ENCODE assay signal across 20 cellular contexts in genomic region chr5:55370291-55370925, GRCh38.
DNase-seq lines count a peak whose midpoint lies in the region; ATAC-seq, FAIRE-seq and TF ChIP-seq lines count a peak whose summit lies in the region.
"Had no signal": no experiment of that assay in that cellular context is flagged by ENCODE, and none has a peak within 500 bp of the region (broad histone marks: within the 10 kb centered on the region; RNA-seq: fewer than 3 reads in every experiment).

No MANE protein-coding gene starts in this region.

- H3K4me3 ChIP-seq in A549 (no peak overlapping the region), OCI-LY3 (ENCODE audit: low read length) (0 out of 2 replicates have a peak overlapping the region, but pooled peaks have one; percentile 12)
- H3K4me3 ChIP-seq: GM23338 had no signal

- H3K9ac ChIP-seq in OCI-LY3 (ENCODE audit: low read length): peak overlapping the region; percentile 35; the same call in 1 of the 2 replicates

- no peaks in the 10 kb centered on the region for H3K9me3 ChIP-seq in A549
- H3K9me3 ChIP-seq in OCI-LY3 (ENCODE audit: insufficient read depth, low read length): no peaks in the 10 kb centered on the region

- peaks cover 25% of the 10 kb centered on the region for H3K36me3 ChIP-seq in OCI-LY3 (replicated peaks; ENCODE audit: low read depth, low read length)

- no peak for TF ChIP-seq RAD21 in A549 (conservative IDR thresholded peaks at IDR 0.05 in 1 of 2, IDR thresholded peaks at IDR 0.05 in 1 of 2)

- CTCF ChIA-PET in A549 (lab: Yijun Ruan, JAX): interaction anchor here (1.0 kb wide), 1 partner anchor 321 kb away, joined by 4 read pairs; no protein-coding TSS in a partner anchor

- TF ChIP-seq EP300 in A549 (IDR thresholded peaks at IDR 0.05): no peak

- POLR2A ChIA-PET in A549 (lab: Yijun Ruan, JAX): no interaction called here

- DNase-seq in A549 (ENCODE audit: low read depth in 1 of 2, low spot score in 1 of 2) (no peak), left lobe of liver (ENCODE audit: low spot score) (no peak), posterior vena cava (ENCODE audit: low spot score) (no peak)
- no peak for DNase-seq in activated CD4-positive, alpha-beta T cell treated with anti-CD3 and anti-CD28 coated beads for 1 hour
- DNase-seq: DND-41, GF-D8, Karpas-422, MM.1S, NCI-H1105, NCI-H1694 treated with DMSO at 0.1 percent for 48 hours, NCI-H510A, NCI-H82, SHP77 had no signal

- peaks cover 20% of the 10 kb centered on the region for H3K4me1 ChIP-seq in A549
- H3K4me1 ChIP-seq in OCI-LY3 (ENCODE audit: low read length): peaks cover 31% of the 10 kb centered on the region

- intact Hi-C loops in posterior vena cava (cut with DNase I): no loop called here

- TF ChIP-seq CTCF in A549 (IDR thresholded peaks at IDR 0.05) (no peak), OCI-LY3 (IDR thresholded peaks at IDR 0.05; ENCODE audit: low read depth, low read length) (no peak)

- TF ChIP-seq POLR2A in A549 (IDR thresholded peaks at IDR 0.05; ENCODE audit: low read length): no peak

- ATAC-seq in A549: no peak
- ATAC-seq in GM19463 (IDR thresholded peaks at IDR 0.05; ENCODE audit: unreplicated experiment): peak; percentile 67
- ATAC-seq in left lobe of liver: peak; percentile 37
- ATAC-seq in GM21381 (IDR thresholded peaks at IDR 0.05; ENCODE audit: unreplicated experiment): no peak
- ATAC-seq in HG02970 (IDR thresholded peaks at IDR 0.05; ENCODE audit: low FRiP score, unreplicated experiment): no peak
- ATAC-seq: GM23338 had no signal

- 92% methylated on average over 1 of the region's 1 CpG for WGBS in A549 (ENCODE audit: missing lambda C conversion rate)

- FAIRE-seq in A549 (lab: Jason Lieb, UNC): no peak
- FAIRE-seq: A204.1, RCC 7860 had no signal

- H3K4me2 ChIP-seq in A549 (peak overlapping the region; percentile 1; the same call in 1 of the 3 replicates), OCI-LY3 (ENCODE audit: low read length) (peak overlapping the region; percentile 67)
- H3K4me2 ChIP-seq: GM23338 had no signal

- H3K27ac ChIP-seq in A549 (peak overlapping the region in 1 of 2 experiments; percentile 2; a peak in 1 of 6 replicates), OCI-LY3 (ENCODE audit: low read length) (peak overlapping the region; percentile 65)

- peaks cover 5% of the 10 kb centered on the region for H4K20me1 ChIP-seq in OCI-LY3 (ENCODE audit: insufficient read depth, low read length)

- H3K27me3 ChIP-seq in OCI-LY3 (ENCODE audit: low read depth, low read length): no peaks in the 10 kb centered on the region

- H3K79me2 ChIP-seq in OCI-LY3 (ENCODE audit: low read length): peaks cover 2% of the 10 kb centered on the region

- H2AFZ ChIP-seq in OCI-LY3 (ENCODE audit: low read depth, low read length): no peak overlapping the region
- H2AFZ ChIP-seq: GM23338 had no signal

TF ChIP-seq in A549, 52 proteins besides CTCF, POLR2A, EP300 and RAD21:
- TF ChIP-seq BCL3 (IDR thresholded peaks at IDR 0.05) (no peak), CHD2 (IDR thresholded peaks at IDR 0.05; ENCODE audit: low read length, partially characterized antibody) (no peak), RFX5 (IDR thresholded peaks at IDR 0.05) (no peak), JUNB (IDR thresholded peaks at IDR 0.05) (no peak), CBX8 (IDR thresholded peaks at IDR 0.05) (no peak), POLR2AphosphoS2 (conservative IDR thresholded peaks at IDR 0.05; ENCODE audit: low read length) (no peak), TFCP2L1 (CRISPR knock-in tag; IDR thresholded peaks at IDR 0.05) (no peak), EHMT2 (IDR thresholded peaks at IDR 0.05; ENCODE audit: low read depth) (no peak), ZFP36 (IDR thresholded peaks at IDR 0.05; ENCODE audit: borderline replicate concordance, partially characterized antibody) (no peak), RCOR1 (IDR thresholded peaks at IDR 0.05; ENCODE audit: low read depth, low read length) (no peak), NFE2L2 (conservative IDR thresholded peaks at IDR 0.05; ENCODE audit: low read length) (no peak)

Comparison
In these comparisons a context has a peak if more than half of its experiments do, and no peak if none do; other contexts are left out.
1. ATAC-seq: peak in GM19463 (single experiment) and left lobe of liver (single experiment); none in A549 (0 of 2), GM21381 (single experiment) and HG02970 (single experiment).